16 cellular contexts compared by ENCODE assay signal in the genomic region with DNA sequence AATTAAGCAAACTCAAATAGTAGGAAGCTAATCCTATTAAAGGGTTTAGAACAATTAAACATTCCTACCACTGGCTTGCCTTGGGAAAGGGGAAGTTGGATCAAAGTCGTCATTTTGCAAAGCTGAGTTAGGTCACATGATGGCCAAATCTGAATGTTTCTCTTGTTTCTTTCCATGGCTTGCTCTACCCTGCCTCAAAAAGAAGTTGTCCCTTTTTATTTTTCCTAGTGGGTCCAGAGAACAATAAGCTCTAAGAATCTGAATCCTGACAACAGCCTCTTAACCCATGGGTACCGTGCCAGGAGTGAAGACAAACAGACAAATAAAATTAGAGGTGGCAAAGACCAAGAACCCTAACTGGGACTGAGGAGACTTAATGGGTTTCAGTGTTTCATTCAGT. TPM values are rescaled to one million over a fixed set of nuclear protein-coding genes. Genes with fewer than 3 reads are reported as not detected.
DNase-seq lines count a peak whose midpoint lies in the region; ATAC-seq and TF ChIP-seq lines count a peak whose summit lies in the region.
"Had no signal": no experiment of that assay in that cellular context is flagged by ENCODE, and none has a peak within 500 bp of the region (broad histone marks: within the 10 kb centered on the region; RNA-seq: fewer than 3 reads in every experiment).

No MANE protein-coding gene starts in this region.

- in situ Hi-C loops in SK-MEL-5 (cut with HindIII; ENCODE audit: low pct_unique_long_range_greater_than_20kb, low sequenced_read_pairs) = no loop called here

- H3K36me3 ChIP-seq in tibial nerve (peaks cover 3 to 96% (median 24%) of the 10 kb centered on the region in 3 donors), adrenal gland (replicated peaks in 1 of 2) (peaks cover 0 to 82% of the 10 kb centered on the region in 2 donors)

- TF ChIP-seq CTCF in tibial nerve (IDR thresholded peaks at IDR 0.05) (no peak), adrenal gland (IDR thresholded peaks at IDR 0.05) (no peak)

- no peak for TF ChIP-seq EP300 in tibial nerve (IDR thresholded peaks at IDR 0.05)

- H3K9me3 ChIP-seq in tibial nerve (no peaks in the 10 kb centered on the region), adrenal gland (replicated peaks in 1 of 3) (no peaks in the 10 kb centered on the region)

- DNase-seq in SK-MEL-5 (ENCODE audit: low read depth, low spot score) (peak; percentile 87), midbrain (lab: John Stamatoyannopoulos, UW) (peak; percentile 69), tibial nerve (ENCODE audit: low spot score in 2 of 2) (no peak), NOMO-1 (lab: John Stamatoyannopoulos, UW; ENCODE audit: unreplicated experiment in 2 of 2) (no peak), adrenal gland (no peak)
- DNase-seq: CD8-positive, alpha-beta memory T cell; GF-D8; GOT3; KBM-7; NCI-H1436; NCI-H2029; NCI-H774 had no signal

- no peaks in the 10 kb centered on the region for H3K27me3 ChIP-seq in tibial nerve
- H3K27me3 ChIP-seq in adrenal gland = no peaks in the 10 kb centered on the region

- no peak for ATAC-seq in HG03097 (IDR thresholded peaks at IDR 0.05; ENCODE audit: low FRiP score, unreplicated experiment)

- peaks cover 0 to 17% (median 5%) of the 10 kb centered on the region in 4 donors for H3K4me1 ChIP-seq in tibial nerve
- H3K4me1 ChIP-seq in adrenal gland (replicated peaks in 1 of 2) = peaks cover 4 to 11% of the 10 kb centered on the region in 2 donors

- intact Hi-C loops in adrenal gland (cut with DNase I) = no loop called here

- H3K27ac ChIP-seq in cingulate gyrus (ENCODE audit: low read depth, low read length) = peak overlapping the region; percentile 96
- H3K27ac ChIP-seq in tibial nerve = peak overlapping the region in 3 of 4 donors; percentile 1 to 83 (median 49)
- no peak overlapping the region for H3K27ac ChIP-seq in adrenal gland
- H3K27ac ChIP-seq: SK-N-MC had no signal

- H3K4me3 ChIP-seq in tibial nerve (no peak overlapping the region), adrenal gland (no peak overlapping the region)
- H3K4me3 ChIP-seq: SK-N-MC had no signal

- TF ChIP-seq POLR2A in tibial nerve (IDR thresholded peaks at IDR 0.05) (no peak), adrenal gland (IDR thresholded peaks at IDR 0.05) (no peak)

- 32 to 33% methylated on average over 2 of the region's 2 CpGs for WGBS in tibial nerve, 2 donors
- WGBS in adrenal gland, 4 donors = 72 to 79% (median 77%) methylated on average over 2 of the region's 2 CpGs

RNA-seq across cellular contexts. Expression of a gene that starts 26.2 kb away (rescaled TPM):
- total RNA-seq in SK-MEL-5 (2014; rRNA removed; shearing (Covaris generic)) = not detected in 2 replicates
- polyA plus RNA-seq in SK-MEL-5 (2015; cell fraction: cytosol; rRNA removed) = 0.64 TPM in 1 of 2 replicates, not detected in the other
- polyA plus RNA-seq in SK-MEL-5 (2015; cell fraction: nucleus; rRNA removed) = not detected in 2 replicates
- total RNA-seq in tibial nerve = not detected
- total RNA-seq in adrenal gland = not detected
- polyA plus RNA-seq in adrenal gland = under 1 TPM in 1 of 3 donors, not detected in 2; 0.27 TPM
- total RNA-seq: B cell; CD8-positive, alpha-beta memory T cell had no signal
- polyA plus RNA-seq: CD8-positive, alpha-beta memory T cell had no signal

RNA-seq across cellular contexts. Expression of a gene that starts 32.4 kb away (rescaled TPM):
- 57.3 and 62.8 TPM in 2 replicates for total RNA-seq in SK-MEL-5 (2014; rRNA removed; shearing (Covaris generic))
- polyA plus RNA-seq in SK-MEL-5 (2015; cell fraction: cytosol; rRNA removed) = 55.0 and 65.0 TPM in 2 replicates
- 441 and 455 TPM in 2 replicates for polyA plus RNA-seq in SK-MEL-5 (2015; cell fraction: nucleus; rRNA removed)
- total RNA-seq in tibial nerve = 10 to 100 TPM; 25.3 to 56.4 (median 36.1) TPM
- total RNA-seq in adrenal gland = 10 to 100 TPM; 22.6 to 41.7 (median 30.6) TPM
- polyA plus RNA-seq in adrenal gland = 10 to 100 TPM; 14.9 to 72.9 (median 51.7) TPM

RNA-seq across cellular contexts. Expression of a gene that starts 34.2 kb away (rescaled TPM):
- 10.1 and 11.4 TPM in 2 replicates for total RNA-seq in SK-MEL-5 (2014; rRNA removed; shearing (Covaris generic))
- polyA plus RNA-seq in SK-MEL-5 (2015; cell fraction: cytosol; rRNA removed) = 12.7 and 14.6 TPM in 2 replicates
- polyA plus RNA-seq in SK-MEL-5 (2015; cell fraction: nucleus; rRNA removed) = 150 and 170 TPM in 2 replicates
- total RNA-seq in tibial nerve = 10 to 100 TPM; 35.6 to 95.1 (median 58.3) TPM
- 10 to 100 TPM in 6 of 8 donors, 1 to 10 TPM in 2; 7.5 to 25.4 (median 16.7) TPM for total RNA-seq in adrenal gland
- 10 to 100 TPM in 2 of 3 donors, 1 to 10 TPM in 1; 6.9 to 85.1 (median 69.8) TPM for polyA plus RNA-seq in adrenal gland

Comparison
In these comparisons a context has a peak if more than half of its experiments do, and no peak if none do; other contexts are left out.
1. DNase-seq: peak in SK-MEL-5 (single experiment) and midbrain (single experiment); none in tibial nerve (0 of 2), NOMO-1 (0 of 2) and adrenal gland (0 of 7).
2. H3K27ac ChIP-seq: peak in cingulate gyrus (single experiment) and tibial nerve (3 of 4); none in adrenal gland (0 of 5).